Comparison of ENCODE assay signal across 9 cellular contexts in the genomic region with DNA sequence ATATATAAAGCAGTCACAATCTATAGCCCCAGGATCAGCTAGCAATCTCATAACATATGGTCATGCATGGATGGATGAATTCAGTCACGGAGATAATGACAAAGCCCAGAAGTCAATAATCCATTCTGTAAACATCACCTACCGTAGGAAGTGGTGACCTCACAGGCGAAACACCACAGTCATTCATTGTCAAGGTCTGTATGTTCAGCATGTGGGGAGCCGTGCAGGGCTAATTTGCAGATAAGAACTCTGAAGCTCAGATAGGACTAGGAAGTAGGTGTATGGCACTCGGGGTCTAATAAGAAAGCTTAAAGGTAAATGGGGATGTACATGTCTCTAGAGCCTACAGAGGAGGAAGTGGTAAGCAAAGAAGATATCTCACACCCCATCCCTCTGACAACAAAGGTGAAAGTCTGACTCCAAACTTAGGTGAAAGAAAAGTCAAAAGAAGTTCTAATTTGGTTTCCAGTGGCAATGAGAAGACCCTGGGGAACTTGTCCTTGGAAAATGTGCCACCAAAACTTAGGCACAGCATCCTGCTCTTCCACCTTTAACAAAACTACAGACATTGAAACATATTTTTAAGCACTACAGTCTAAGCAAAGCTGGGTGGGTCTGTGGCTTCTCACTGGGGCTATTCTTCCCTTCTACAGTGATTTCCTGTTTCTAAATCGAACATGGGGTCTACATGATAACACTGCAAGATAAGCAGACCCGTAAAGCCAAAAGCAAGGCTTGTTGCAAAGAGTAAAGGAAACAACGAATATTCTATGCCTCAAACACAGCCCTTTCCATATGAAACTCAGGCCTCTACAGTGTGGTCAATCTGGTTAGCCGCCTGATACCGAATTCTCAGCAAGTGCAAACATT. TPM values are rescaled to one million over a fixed set of nuclear protein-coding genes. Genes with fewer than 3 reads are reported as not detected.
A peak's percentile ranks its signal among the peaks of the same experiment; 100 is the strongest.
DNase-seq lines count a peak whose midpoint lies in the region; ATAC-seq lines count a peak whose summit lies in the region.
"Had no signal": no experiment of that assay in that cellular context is flagged by ENCODE, and none has a peak within 500 bp of the region (broad histone marks: within the 10 kb centered on the region; RNA-seq: fewer than 3 reads in every experiment).

No MANE protein-coding gene starts in this region.

- peaks cover 4% of the 10 kb centered on the region for H3K36me3 Mint-ChIP-seq in memory B cell

- H3K27ac Mint-ChIP-seq in memory B cell = peak overlapping the region; percentile 94

- H3K9me3 ChIP-seq in SJCRH30 (replicated peaks) = no peaks in the 10 kb centered on the region
- H3K9me3 ChIP-seq: thyroid gland had no signal

- H3K4me1 ChIP-seq in SJCRH30 = peaks cover 15% of the 10 kb centered on the region
- H3K4me1 ChIP-seq: thyroid gland had no signal

- H3K27ac ChIP-seq in SJCRH30 = peak overlapping the region; percentile 72
- H3K27ac ChIP-seq: thyroid gland had no signal

- peaks cover 35% of the 10 kb centered on the region for H3K4me1 Mint-ChIP-seq in memory B cell

- no peaks in the 10 kb centered on the region for H3K27me3 ChIP-seq in SJCRH30
- H3K27me3 ChIP-seq: thyroid gland had no signal

- peak overlapping the region; percentile 71 for H3K4me3 Mint-ChIP-seq in memory B cell

- H3K36me3 ChIP-seq in SJCRH30 = no peaks in the 10 kb centered on the region
- H3K36me3 ChIP-seq: thyroid gland had no signal

- ATAC-seq in GM18517 (IDR thresholded peaks at IDR 0.05; ENCODE audit: unreplicated experiment) (peak; percentile 63), HG02678 (IDR thresholded peaks at IDR 0.05; ENCODE audit: unreplicated experiment) (peak; percentile 68), memory B cell (ENCODE audit: low read depth) (peak; percentile 96)

- DNase-seq in SJCRH30 = peak; percentile 71 to 85
- peak in 1 of 2 donors; percentile 61 for DNase-seq in memory B cell (ENCODE audit: low spot score in 2 of 2)
- DNase-seq in occipital lobe (lab: John Stamatoyannopoulos, UW) = no peak
- DNase-seq in NCI-H510A (lab: John Stamatoyannopoulos, UW) = no peak
- no peak for DNase-seq in NCI-H446 (lab: John Stamatoyannopoulos, UW)
- DNase-seq in GM19238 (ENCODE audit: insufficient read length, low spot score) = no peak

- H3K9me3 Mint-ChIP-seq in memory B cell = peaks cover 3% of the 10 kb centered on the region

- H3K4me3 ChIP-seq in SJCRH30 = no peak overlapping the region
- H3K4me3 ChIP-seq: thyroid gland had no signal

- H3K27me3 Mint-ChIP-seq in memory B cell = no peaks in the 10 kb centered on the region

RNA-seq across cellular contexts. Expression of a gene that starts 5.2 kb away (rescaled TPM):
- total RNA-seq in SJCRH30 (2014; rRNA removed; shearing (Covaris generic)) = not detected in 2 replicates
- 0.47 TPM for total RNA-seq in occipital lobe

RNA-seq across cellular contexts. Expression of a gene that starts 39.0 kb away (rescaled TPM):
- not detected in 2 replicates for total RNA-seq in SJCRH30 (2014; rRNA removed; shearing (Covaris generic))
- 6.2 TPM for total RNA-seq in occipital lobe

Comparison
In these comparisons a context has a peak if more than half of its experiments do, and no peak if none do; other contexts are left out.
1. DNase-seq: peak in SJCRH30 (2 of 2); none in occipital lobe (single experiment), NCI-H510A (single experiment), NCI-H446 (0 of 2) and GM19238 (single experiment).
2. Peak in every context shown above with its lines, with median percentiles within 50 percentile points of each other: ATAC-seq.